Comparison of ENCODE assay signal across 10 cellular contexts in the genomic region with DNA sequence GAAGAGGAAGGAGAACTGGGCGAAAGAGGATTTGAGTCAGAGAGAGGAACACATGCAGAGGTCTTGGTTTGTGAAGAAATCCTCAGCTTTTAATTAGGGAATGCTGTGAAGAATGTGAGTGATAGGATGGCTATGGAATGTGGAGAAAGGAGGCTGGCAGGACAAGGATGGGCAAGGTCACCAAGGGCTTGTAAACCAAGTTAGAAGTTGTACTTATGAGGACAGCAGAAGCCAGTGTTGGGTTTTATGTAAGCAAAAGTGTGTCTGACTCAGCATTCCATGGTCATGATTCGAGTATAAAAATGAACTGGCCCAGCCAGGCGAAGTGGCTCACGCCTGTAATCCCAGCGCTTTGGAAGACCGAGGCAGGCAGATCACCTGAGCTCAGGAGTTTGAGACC. TPM values are rescaled to one million over a fixed set of nuclear protein-coding genes. Genes with fewer than 3 reads are reported as not detected.
DNase-seq lines count a peak whose midpoint lies in the region; ATAC-seq and TF ChIP-seq lines count a peak whose summit lies in the region.
"Had no signal": no experiment of that assay in that cellular context is flagged by ENCODE, and none has a peak within 500 bp of the region (broad histone marks: within the 10 kb centered on the region; RNA-seq: fewer than 3 reads in every experiment).

No MANE protein-coding gene starts in this region.

- intact Hi-C loops in CD4-positive, alpha-beta memory T cell (cut with micrococcal nuclease), result no loop called here
- intact Hi-C loops in head of caudate nucleus (cut with DNase I), result no loop called here
- intact Hi-C loops in CD4-positive, alpha-beta T cell (cut with DNase I, micrococcal nuclease), result no loop called here

- H3K36me3 ChIP-seq in CD4-positive, alpha-beta memory T cell (ENCODE audit: insufficient read depth, low read length), result no peaks in the 10 kb centered on the region

- H3K4me1 ChIP-seq in CD4-positive, alpha-beta memory T cell (ENCODE audit: insufficient read depth, low read length), result no peaks in the 10 kb centered on the region

- no peaks in the 10 kb centered on the region for H3K36me3 Mint-ChIP-seq in CD4-positive, alpha-beta memory T cell
- no peaks in the 10 kb centered on the region for H3K36me3 Mint-ChIP-seq in CD4-positive, alpha-beta T cell (ENCODE audit: low read depth)
- H3K36me3 Mint-ChIP-seq: activated naive CD4-positive, alpha-beta T cell treated with anti-CD3 and anti-CD28 coated beads, Interleukin-2, amount 50 U/mL, for 24 hours had no signal

- peak; percentile 95 for DNase-seq in AG04450 (ENCODE audit: low read depth, low spot score)
- peak; percentile 57 for DNase-seq in LoVo (ENCODE audit: low spot score)
- DNase-seq in choroid plexus epithelial cell (ENCODE audit: low read depth), result peak; percentile 96
- DNase-seq in mucosa of gallbladder (ENCODE audit: low spot score), result peak; percentile 16
- DNase-seq in CD4-positive, alpha-beta memory T cell, result no peak
- no peak for DNase-seq in head of caudate nucleus
- DNase-seq in middle frontal gyrus (ENCODE audit: extremely low spot score, low spot score), result no peak
- DNase-seq in CD4-positive, alpha-beta T cell, result no peak
- DNase-seq: NCI-H2029 treated with DMSO at 0.1 percent for 48 hours had no signal

- H3K4me1 Mint-ChIP-seq in CD4-positive, alpha-beta memory T cell, result peaks cover 0 to 4% (median 0%) of the 10 kb centered on the region in 4 donors
- no peaks in the 10 kb centered on the region for H3K4me1 Mint-ChIP-seq in CD4-positive, alpha-beta T cell (ENCODE audit: low read depth)
- H3K4me1 Mint-ChIP-seq: activated naive CD4-positive, alpha-beta T cell treated with anti-CD3 and anti-CD28 coated beads, Interleukin-2, amount 50 U/mL, for 24 hours had no signal

- H3K27ac ChIP-seq in AG04450 (ENCODE audit: low read depth, low read length), result peak overlapping the region; percentile 92
- no peak overlapping the region for H3K27ac ChIP-seq in CD4-positive, alpha-beta memory T cell (ENCODE audit: low read depth, low read length)
- no peak overlapping the region for H3K27ac ChIP-seq in CD4-positive, alpha-beta T cell (ENCODE audit: low read depth, low read length)

- H3K27me3 Mint-ChIP-seq in CD4-positive, alpha-beta memory T cell, result peaks cover 1 to 5% of the 10 kb centered on the region in 2 donors
- H3K27me3 Mint-ChIP-seq in CD4-positive, alpha-beta T cell, result no peaks in the 10 kb centered on the region
- H3K27me3 Mint-ChIP-seq: activated naive CD4-positive, alpha-beta T cell treated with anti-CD3 and anti-CD28 coated beads, Interleukin-2, amount 50 U/mL, for 24 hours had no signal

- H3K4me3 Mint-ChIP-seq in CD4-positive, alpha-beta memory T cell, result no peak overlapping the region
- no peak overlapping the region for H3K4me3 Mint-ChIP-seq in CD4-positive, alpha-beta T cell
- H3K4me3 Mint-ChIP-seq: activated naive CD4-positive, alpha-beta T cell treated with anti-CD3 and anti-CD28 coated beads, Interleukin-2, amount 50 U/mL, for 24 hours had no signal

- no peak overlapping the region for H3K27ac Mint-ChIP-seq in CD4-positive, alpha-beta memory T cell
- no peak overlapping the region for H3K27ac Mint-ChIP-seq in CD4-positive, alpha-beta T cell
- H3K27ac Mint-ChIP-seq: activated naive CD4-positive, alpha-beta T cell treated with anti-CD3 and anti-CD28 coated beads, Interleukin-2, amount 50 U/mL, for 24 hours had no signal

- CTCF ChIA-PET in AG04450 (lab: Charles Lee), result interaction anchor here (0.7 to 5.2 kb wide), 17 partner anchors 10 to 205 kb away, joined by 3 to 72 read pairs (median 5); partner anchors contain the start of gene IL12A
- CTCF ChIA-PET in CD4-positive, alpha-beta memory T cell (lab: Charles Lee; ENCODE audit: partially characterized antibody), result no interaction called here
- CTCF ChIA-PET in CD4-positive, alpha-beta T cell (lab: Charles Lee), result no interaction called here

- ATAC-seq in CD4-positive, alpha-beta T cell (ENCODE audit: poor library complexity), result no peak

- H3K4me3 ChIP-seq in AG04450 (ENCODE audit: low read depth, low read length) (no peak overlapping the region), choroid plexus epithelial cell (ENCODE audit: low read depth, low read length) (no peak overlapping the region)
- H3K4me3 ChIP-seq in CD4-positive, alpha-beta memory T cell (ENCODE audit: low read length in 2 of 2), result no peak overlapping the region

- H3K9me3 Mint-ChIP-seq in CD4-positive, alpha-beta memory T cell, result peaks cover 0 to 10% (median 8%) of the 10 kb centered on the region in 8 donors
- H3K9me3 Mint-ChIP-seq in CD4-positive, alpha-beta T cell, result peaks cover 7% of the 10 kb centered on the region

- TF ChIP-seq CTCF in AG04450 (IDR thresholded peaks at IDR 0.05; ENCODE audit: low read depth, low read length), result no peak
- no peak for TF ChIP-seq CTCF in choroid plexus epithelial cell (conservative IDR thresholded peaks at IDR 0.05; ENCODE audit: low read depth, low read length)
- no peak for TF ChIP-seq CTCF in CD4-positive, alpha-beta T cell (IDR thresholded peaks at IDR 0.05)

- peaks cover 1% of the 10 kb centered on the region; the same call in 1 of the 2 replicates for H3K9me3 ChIP-seq in AG04450 (ENCODE audit: control insufficient read depth, insufficient read depth, low read length)
- no peaks in the 10 kb centered on the region for H3K9me3 ChIP-seq in CD4-positive, alpha-beta memory T cell (ENCODE audit: control insufficient read depth in 1 of 2, low read length in 2 of 2)
- H3K9me3 ChIP-seq in CD4-positive, alpha-beta T cell (ENCODE audit: control insufficient read depth, low read length), result peaks cover 2% of the 10 kb centered on the region

- POLR2A ChIA-PET in AG04450 (lab: Yijun Ruan, JAX), result interaction anchor here (0.7 to 1.8 kb wide), 8 partner anchors 33 to 78 kb away, joined by 3 to 7 read pairs (median 4); partner anchors contain the start of gene IL12A
- POLR2A ChIA-PET in CD4-positive, alpha-beta memory T cell (lab: Charles Lee; ENCODE audit: partially characterized antibody), result no interaction called here
- POLR2A ChIA-PET in CD4-positive, alpha-beta T cell (lab: Charles Lee), result no interaction called here

- no peaks in the 10 kb centered on the region for H3K27me3 ChIP-seq in AG04450 (ENCODE audit: control insufficient read depth, insufficient read depth, low read length)
- no peaks in the 10 kb centered on the region for H3K27me3 ChIP-seq in CD4-positive, alpha-beta memory T cell (ENCODE audit: insufficient read depth, low read length)
- H3K27me3 ChIP-seq in CD4-positive, alpha-beta T cell (ENCODE audit: control insufficient read depth, insufficient read depth, low read length), result no peaks in the 10 kb centered on the region

RNA-seq across cellular contexts. Expression of gene IL12A, which starts 59.9 kb away (rescaled TPM):
- polyA plus RNA-seq in AG04450 (2011; rRNA removed), result 2.3 and 3.6 TPM in 2 replicates
- polyA minus RNA-seq in AG04450 (2011; rRNA and poly(A)+ RNA removed), result 0.69 and 1.1 TPM in 2 replicates
- 0.14 TPM for total RNA-seq in mucosa of gallbladder
- total RNA-seq in CD4-positive, alpha-beta memory T cell, result under 1 TPM; 0.44 to 0.53 TPM
- not detected for polyA plus RNA-seq in CD4-positive, alpha-beta memory T cell
- total RNA-seq in CD4-positive, alpha-beta T cell, result 1 to 10 TPM in 1 of 2 experiments, under 1 TPM in 1; 0.93 to 1.0 TPM

Comparison
In these comparisons a context has a peak if more than half of its experiments do, and no peak if none do; other contexts are left out.
1. DNase-seq: peak in AG04450 (single experiment), LoVo (single experiment), choroid plexus epithelial cell (single experiment) and mucosa of gallbladder (single experiment); none in CD4-positive, alpha-beta memory T cell (0 of 5), head of caudate nucleus (0 of 42), middle frontal gyrus (single experiment) and CD4-positive, alpha-beta T cell (0 of 10).